1 cellular context compared by ENCODE assay signal in the genomic region with DNA sequence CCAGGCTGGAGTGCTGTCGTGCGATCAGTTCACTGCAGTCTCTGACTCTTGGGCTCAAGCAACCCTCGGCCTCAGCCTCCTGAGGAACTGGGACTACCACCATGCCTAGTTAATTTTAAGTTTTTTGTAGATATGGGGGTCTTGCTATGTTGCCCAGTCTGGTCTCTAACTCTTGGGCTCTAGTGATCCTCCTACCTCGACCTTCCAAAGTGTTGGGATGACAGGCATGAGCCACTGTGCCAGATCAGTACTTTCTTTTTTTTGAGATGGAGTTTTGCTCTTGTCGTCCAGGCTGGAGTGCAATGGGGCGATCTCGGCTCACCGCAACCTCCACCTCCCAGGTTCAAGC.
TF ChIP-seq lines count a peak whose summit lies in the region.

No MANE protein-coding gene starts in this region.

TF ChIP-seq in WTC11, 78 proteins besides CTCF, POLR2A, EP300 and RAD21:
- TF ChIP-seq, protein P1, sequence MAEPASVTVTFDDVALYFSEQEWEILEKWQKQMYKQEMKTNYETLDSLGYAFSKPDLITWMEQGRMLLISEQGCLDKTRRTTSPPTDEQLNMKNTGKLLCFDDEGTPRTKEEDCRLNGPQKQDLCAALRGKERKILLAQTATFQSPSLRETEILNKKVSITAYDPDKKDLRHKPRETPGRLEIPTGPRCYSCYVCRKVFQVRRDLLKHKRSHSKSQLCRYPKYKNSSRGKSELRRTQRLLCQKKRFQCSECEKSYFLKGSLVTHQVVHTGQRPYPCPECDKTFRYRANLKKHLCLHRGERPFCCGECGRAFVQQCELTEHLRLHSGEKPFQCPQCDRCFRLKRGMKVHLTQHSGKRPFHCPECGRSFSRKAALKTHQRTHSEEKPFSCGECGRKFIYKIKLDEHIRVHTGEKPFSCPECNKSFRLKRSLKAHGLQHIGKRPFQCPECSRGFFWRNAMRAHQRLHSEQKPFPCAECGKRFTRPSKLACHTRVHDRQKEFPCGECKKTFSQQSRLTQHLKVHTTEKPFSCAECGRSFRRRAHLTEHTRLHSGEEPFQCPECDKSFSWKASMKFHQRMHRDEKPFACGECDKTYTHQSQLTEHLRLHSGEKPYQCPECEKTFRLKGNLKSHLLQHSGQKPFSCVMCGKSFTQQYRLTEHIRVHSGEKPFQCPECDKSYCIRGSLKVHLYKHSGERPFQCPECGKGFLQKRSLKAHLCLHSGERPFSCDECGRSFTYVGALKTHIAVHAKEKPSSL (CRISPR knock-in tag; conservative IDR thresholded peaks at IDR 0.05) = no peak
- TF ChIP-seq ZNF121 (CRISPR knock-in tag; IDR thresholded peaks at IDR 0.05) = peak; percentile 23; the same call in 1 of the 2 replicates
